ENCODE assay signal across 25 cellular contexts in the genomic region with DNA sequence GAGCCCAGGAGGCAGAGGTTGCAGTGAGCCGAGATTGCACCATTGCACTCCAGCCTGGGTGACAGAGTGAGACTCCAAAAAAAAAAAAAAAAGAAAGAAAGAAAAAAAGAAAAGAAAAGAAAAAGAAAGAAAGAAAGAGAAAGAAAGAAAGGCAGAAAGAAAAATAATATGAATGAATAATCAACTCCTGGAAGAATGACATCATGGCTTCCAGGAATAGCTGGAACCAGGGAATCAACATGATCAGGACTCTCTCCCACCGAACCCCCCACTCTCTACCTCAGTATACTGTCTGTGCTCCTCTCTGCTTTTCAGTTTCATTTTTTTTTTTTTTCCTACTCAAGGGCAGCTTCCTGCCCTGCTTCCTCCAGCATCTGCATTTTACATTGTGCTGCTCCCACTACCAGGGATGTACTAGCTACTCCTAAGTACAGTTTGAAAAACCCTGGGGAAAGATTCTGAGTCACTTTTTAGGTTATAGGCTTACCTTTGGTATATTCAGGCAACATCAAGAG. TPM values are rescaled to one million over a fixed set of nuclear protein-coding genes. Genes with fewer than 3 reads are reported as not detected.
DNase-seq lines count a peak whose midpoint lies in the region; ATAC-seq, FAIRE-seq and TF ChIP-seq lines count a peak whose summit lies in the region.
"Had no signal": no experiment of that assay in that cellular context is flagged by ENCODE, and none has a peak within 500 bp of the region (broad histone marks: within the 10 kb centered on the region; RNA-seq: fewer than 3 reads in every experiment).

No MANE protein-coding gene starts in this region.

- H3K4me3 ChIP-seq in A549: no peak overlapping the region
- H3K4me3 ChIP-seq: HAP-1, K562, PC-9, vagina had no signal

- CTCF ChIA-PET in A549 (lab: Yijun Ruan, JAX): interaction anchor here (0.6 to 6.4 kb wide), 28 partner anchors 9 to 418 kb away, joined by 3 to 49 read pairs (median 4); a partner anchor contains a TSS
- CTCF ChIA-PET in activated CD8-positive, alpha-beta T cell treated with anti-CD3 and anti-CD28 coated beads for 36 hours (lab: Charles Lee): interaction anchor here (0.8 to 4.7 kb wide), 24 partner anchors 9 to 1534 kb away, joined by 3 to 43 read pairs (median 5); a partner anchor contains a TSS

- 13% methylated on average over 1 of the region's 2 CpGs for WGBS in A549 (ENCODE audit: missing lambda C conversion rate)

- H3K4me1 Mint-ChIP-seq in activated CD8-positive, alpha-beta T cell treated with anti-CD3 and anti-CD28 coated beads for 36 hours (ENCODE audit: low read depth): no peaks in the 10 kb centered on the region
- no peaks in the 10 kb centered on the region for H3K4me1 Mint-ChIP-seq in effector memory CD8-positive, alpha-beta T cell (ENCODE audit: low read depth in 2 of 2)
- H3K4me1 Mint-ChIP-seq in glutamatergic neuron (ENCODE audit: low read depth, unreplicated experiment): no peaks in the 10 kb centered on the region

- 0 out of 3 replicates have a peak, but pooled peaks cover 3% of the 10 kb centered on the region for H3K4me1 ChIP-seq in A549
- H3K4me1 ChIP-seq: HAP-1, vagina had no signal

- POLR2A ChIA-PET in A549 (lab: Yijun Ruan, JAX): no interaction called here
- POLR2A ChIA-PET in activated CD8-positive, alpha-beta T cell treated with anti-CD3 and anti-CD28 coated beads for 36 hours (lab: Charles Lee): interaction anchor here (1.0 kb wide), 1 partner anchor 23 kb away, joined by 3 read pairs; no protein-coding TSS in a partner anchor

- H3K9me3 Mint-ChIP-seq in activated CD8-positive, alpha-beta T cell treated with anti-CD3 and anti-CD28 coated beads for 36 hours: no peaks in the 10 kb centered on the region
- H3K9me3 Mint-ChIP-seq in effector memory CD8-positive, alpha-beta T cell: no peaks in the 10 kb centered on the region
- no peaks in the 10 kb centered on the region for H3K9me3 Mint-ChIP-seq in glutamatergic neuron (ENCODE audit: unreplicated experiment)

- ATAC-seq in A549 (peak in 1 of 2 experiments; percentile 53; a peak in 3 of 6 replicates), GM21423 (IDR thresholded peaks at IDR 0.05; ENCODE audit: unreplicated experiment) (peak; percentile 4), HG03432 (IDR thresholded peaks at IDR 0.05; ENCODE audit: unreplicated experiment) (peak; percentile 15)
- peak; percentile 27 for ATAC-seq in activated CD8-positive, alpha-beta T cell treated with anti-CD3 and anti-CD28 coated beads for 36 hours
- no peak for ATAC-seq in effector memory CD8-positive, alpha-beta T cell (replicated peaks)

- intact Hi-C loops in activated CD8-positive, alpha-beta T cell treated with anti-CD3 and anti-CD28 coated beads for 36 hours (cut with micrococcal nuclease): loop anchor here (1.0 to 2.0 kb wide), 2 partner anchors 74 to 236 kb away; no protein-coding TSS in a partner anchor

- no peak for TF ChIP-seq CTCF in A549 (IDR thresholded peaks at IDR 0.05)
- TF ChIP-seq CTCF in activated CD8-positive, alpha-beta T cell treated with anti-CD3 and anti-CD28 coated beads for 36 hours (IDR thresholded peaks at IDR 0.05): no peak
- no peak for TF ChIP-seq CTCF in glutamatergic neuron (IDR thresholded peaks at IDR 0.05; ENCODE audit: partially characterized antibody, unreplicated experiment)

- H3K9me3 ChIP-seq in A549: no peaks in the 10 kb centered on the region
- H3K9me3 ChIP-seq: HAP-1, vagina had no signal

- DNase-seq in A549 (ENCODE audit: low read depth in 1 of 2, low spot score in 1 of 2) (no peak), glutamatergic neuron (no peak), OCI-M1 (lab: John Stamatoyannopoulos, UW) (no peak)
- DNase-seq in activated CD8-positive, alpha-beta T cell treated with anti-CD3 and anti-CD28 coated beads for 36 hours: no peak
- DNase-seq in stimulated activated CD4-positive, alpha-beta T cell treated with anti-CD3 and anti-CD28 coated beads, Interleukin-1b, Interleukin-23, amount 100 ng/mL, for 48 hours: no peak
- DNase-seq in effector memory CD8-positive, alpha-beta T cell: no peak
- DNase-seq: activated CD4-positive, alpha-beta T cell treated with anti-CD3 and anti-CD28 coated beads, Interleukin-2, amount 50 U/mL, for 48 hours; activated naive CD4-positive, alpha-beta T cell; activated T-cell treated with anti-CD3 and anti-CD28 coated beads, Interleukin-2, amount 50 U/mL, for 1 hour; C1 segment of cervical spinal cord; NCI-H1694; occipital lobe; SIG-M5; WERI-Rb-1 had no signal

- no peak for TF ChIP-seq EP300 in A549 (IDR thresholded peaks at IDR 0.05)

- no peak overlapping the region for H3K4me3 Mint-ChIP-seq in activated CD8-positive, alpha-beta T cell treated with anti-CD3 and anti-CD28 coated beads for 36 hours
- no peak overlapping the region for H3K4me3 Mint-ChIP-seq in effector memory CD8-positive, alpha-beta T cell
- H3K4me3 Mint-ChIP-seq in glutamatergic neuron (ENCODE audit: unreplicated experiment): no peak overlapping the region

- H3K27ac ChIP-seq in A549: no peak overlapping the region
- H3K27ac ChIP-seq: PC-9, vagina, WERI-Rb-1 had no signal

- no peak for TF ChIP-seq RAD21 in A549 (conservative IDR thresholded peaks at IDR 0.05 in 1 of 2, IDR thresholded peaks at IDR 0.05 in 1 of 2)

- FAIRE-seq in A549 (lab: Jason Lieb, UNC): no peak
- FAIRE-seq: D721Med, K562 had no signal

- H3K4me2 ChIP-seq in A549: peak overlapping the region; percentile 40; the same call in 2 of the 3 replicates
- H3K4me2 ChIP-seq: PC-9 had no signal

- no peak for TF ChIP-seq POLR2A in A549 (IDR thresholded peaks at IDR 0.05; ENCODE audit: low read length)

- H3K27ac Mint-ChIP-seq in activated CD8-positive, alpha-beta T cell treated with anti-CD3 and anti-CD28 coated beads for 36 hours: no peak overlapping the region
- H3K27ac Mint-ChIP-seq in effector memory CD8-positive, alpha-beta T cell: no peak overlapping the region
- no peak overlapping the region for H3K27ac Mint-ChIP-seq in glutamatergic neuron (ENCODE audit: unreplicated experiment)

- H3K36me3 Mint-ChIP-seq in activated CD8-positive, alpha-beta T cell treated with anti-CD3 and anti-CD28 coated beads for 36 hours (ENCODE audit: low read depth): no peaks in the 10 kb centered on the region
- no peaks in the 10 kb centered on the region for H3K36me3 Mint-ChIP-seq in effector memory CD8-positive, alpha-beta T cell (ENCODE audit: insufficient read depth)
- H3K36me3 Mint-ChIP-seq in glutamatergic neuron (ENCODE audit: unreplicated experiment): no peaks in the 10 kb centered on the region

- peaks cover 14% of the 10 kb centered on the region for H3K27me3 Mint-ChIP-seq in activated CD8-positive, alpha-beta T cell treated with anti-CD3 and anti-CD28 coated beads for 36 hours
- H3K27me3 Mint-ChIP-seq in effector memory CD8-positive, alpha-beta T cell: peaks cover 16 to 32% of the 10 kb centered on the region in 2 donors
- no peaks in the 10 kb centered on the region for H3K27me3 Mint-ChIP-seq in glutamatergic neuron (ENCODE audit: unreplicated experiment)

TF ChIP-seq in A549, 52 proteins besides CTCF, POLR2A, EP300 and RAD21:
- TF ChIP-seq JUNB (IDR thresholded peaks at IDR 0.05) (no peak), KDM1A (IDR thresholded peaks at IDR 0.05; ENCODE audit: low read depth) (no peak), NPAS2 (CRISPR knock-in tag; IDR thresholded peaks at IDR 0.05; ENCODE audit: borderline replicate concordance) (no peak), RCOR1 (IDR thresholded peaks at IDR 0.05; ENCODE audit: low read depth, low read length) (no peak), KDM5A (IDR thresholded peaks at IDR 0.05) (no peak), EHF (CRISPR knock-in tag; IDR thresholded peaks at IDR 0.05) (no peak), MAZ (IDR thresholded peaks at IDR 0.05; ENCODE audit: borderline replicate concordance, low read depth, low read length) (no peak), MYC (IDR thresholded peaks at IDR 0.05; ENCODE audit: borderline replicate concordance, low read length) (no peak), NFE2L2 (conservative IDR thresholded peaks at IDR 0.05; ENCODE audit: low read length) (no peak), ZFP36 (IDR thresholded peaks at IDR 0.05; ENCODE audit: borderline replicate concordance, partially characterized antibody) (no peak), HOXB5 (CRISPR knock-in tag; IDR thresholded peaks at IDR 0.05) (no peak)
- TF ChIP-seq, protein P1, sequence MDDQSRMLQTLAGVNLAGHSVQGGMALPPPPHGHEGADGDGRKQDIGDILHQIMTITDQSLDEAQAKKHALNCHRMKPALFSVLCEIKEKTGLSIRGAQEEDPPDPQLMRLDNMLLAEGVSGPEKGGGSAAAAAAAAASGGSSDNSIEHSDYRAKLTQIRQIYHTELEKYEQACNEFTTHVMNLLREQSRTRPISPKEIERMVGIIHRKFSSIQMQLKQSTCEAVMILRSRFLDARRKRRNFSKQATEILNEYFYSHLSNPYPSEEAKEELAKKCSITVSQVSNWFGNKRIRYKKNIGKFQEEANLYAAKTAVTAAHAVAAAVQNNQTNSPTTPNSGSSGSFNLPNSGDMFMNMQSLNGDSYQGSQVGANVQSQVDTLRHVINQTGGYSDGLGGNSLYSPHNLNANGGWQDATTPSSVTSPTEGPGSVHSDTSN (IDR thresholded peaks at IDR 0.05): no peak

RNA-seq across cellular contexts. Expression of a gene that starts 38.2 kb away (rescaled TPM):
- polyA plus RNA-seq in A549 (2011; rRNA removed) (0.12 and 0.20 TPM in 2 replicates), A549 (2017; fragmentation: RNase III; extraction: RNeasy Plus Mini Kit Qiagen cat#74134 plus additional on column Dnase treatment) (0.11 TPM in 1 of 3 replicates, not detected in the others)
- polyA plus RNA-seq in A549 (2012; cell fraction: cytosol; rRNA removed): not detected in 2 replicates
- not detected in 2 replicates for polyA plus RNA-seq in A549 (2012; cell fraction: nucleus; rRNA removed)
- polyA minus RNA-seq in A549 (2011; rRNA and poly(A)+ RNA removed): not detected in 2 replicates
- not detected for total RNA-seq in activated CD8-positive, alpha-beta T cell treated with anti-CD3 and anti-CD28 coated beads for 36 hours
- not detected for total RNA-seq in glutamatergic neuron (ENCODE audit: unreplicated experiment)
- total RNA-seq: G401, K562, kidney epithelial cell, lung microvascular endothelial cell, PC-9, vagina had no signal
- polyA plus RNA-seq: esophagus had no signal
